1 cellular context compared by ENCODE assay signal in the genomic region with DNA sequence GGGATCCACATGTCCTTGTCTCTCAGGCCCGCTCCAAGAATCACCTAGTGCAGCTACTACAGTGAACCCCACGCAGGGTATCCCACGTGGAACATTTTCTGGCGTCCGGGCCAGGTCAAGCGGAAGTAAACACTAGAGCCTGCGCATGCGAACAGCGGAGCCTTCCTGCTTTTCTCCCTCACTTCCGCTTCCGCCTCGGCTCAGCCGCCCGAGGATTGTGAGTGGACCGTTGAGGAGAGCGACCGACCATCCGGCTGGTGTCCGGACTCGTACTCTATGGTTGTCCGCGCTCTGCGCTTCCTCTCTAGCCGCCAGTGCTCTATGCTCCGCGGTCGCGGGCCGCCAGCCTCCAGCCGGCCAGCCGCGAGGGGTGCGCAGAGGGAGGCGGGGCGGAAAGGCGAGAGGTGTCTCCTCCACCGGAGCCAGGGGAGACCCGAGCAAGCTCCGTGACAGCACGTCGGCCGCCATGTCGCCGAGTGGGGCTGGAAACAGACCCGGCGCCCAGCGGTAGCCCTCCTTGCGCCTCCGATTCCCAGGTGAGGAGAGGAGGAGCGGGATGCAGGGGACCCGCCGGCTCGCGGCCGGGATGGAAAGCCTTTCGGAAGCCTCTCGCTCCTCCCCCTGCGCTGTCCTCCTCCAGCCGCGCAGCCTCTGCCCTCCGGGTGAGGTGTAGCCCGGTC.
A peak's percentile ranks its signal among the peaks of the same experiment; 100 is the strongest.
TF ChIP-seq lines count a peak whose summit lies in the region.

A gene with protein sequence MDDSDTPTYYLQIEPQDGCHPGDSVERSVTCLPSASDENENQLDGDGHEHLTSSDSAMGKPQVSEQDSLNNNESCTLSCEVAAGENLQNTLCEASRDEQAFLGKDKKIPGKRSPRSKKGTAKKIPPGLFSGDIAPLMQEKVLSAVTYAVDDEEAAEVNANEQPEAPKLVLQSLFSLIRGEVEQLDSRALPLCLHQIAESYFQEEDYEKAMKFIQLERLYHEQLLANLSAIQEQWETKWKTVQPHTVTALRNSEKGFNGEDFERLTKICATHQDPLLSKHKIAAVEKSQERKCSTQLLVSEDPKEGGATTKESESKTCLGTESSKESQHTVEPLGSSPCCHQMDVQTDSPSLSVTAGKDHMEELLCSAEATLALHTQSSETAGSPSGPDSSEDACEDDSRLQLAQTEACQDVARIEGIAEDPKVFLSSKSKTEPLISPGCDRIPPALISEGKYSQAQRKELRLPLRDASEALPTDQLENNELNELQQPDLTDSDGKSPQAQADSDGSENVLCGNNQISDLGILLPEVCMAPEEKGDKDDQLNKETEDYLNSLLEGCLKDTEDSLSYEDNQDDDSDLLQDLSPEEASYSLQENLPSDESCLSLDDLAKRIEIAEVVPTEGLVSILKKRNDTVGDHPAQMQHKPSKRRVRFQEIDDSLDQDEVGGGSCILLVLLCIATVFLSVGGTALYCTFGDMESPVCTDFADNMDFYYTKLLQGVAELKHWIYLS (plus strand): TSS at position 329 of the 680 bp plus-strand sequence. CDS start 25,107 bp downstream, outside the sequence.
A gene with protein sequence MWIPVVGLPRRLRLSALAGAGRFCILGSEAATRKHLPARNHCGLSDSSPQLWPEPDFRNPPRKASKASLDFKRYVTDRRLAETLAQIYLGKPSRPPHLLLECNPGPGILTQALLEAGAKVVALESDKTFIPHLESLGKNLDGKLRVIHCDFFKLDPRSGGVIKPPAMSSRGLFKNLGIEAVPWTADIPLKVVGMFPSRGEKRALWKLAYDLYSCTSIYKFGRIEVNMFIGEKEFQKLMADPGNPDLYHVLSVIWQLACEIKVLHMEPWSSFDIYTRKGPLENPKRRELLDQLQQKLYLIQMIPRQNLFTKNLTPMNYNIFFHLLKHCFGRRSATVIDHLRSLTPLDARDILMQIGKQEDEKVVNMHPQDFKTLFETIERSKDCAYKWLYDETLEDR (minus strand): TSS at position 134 of the 680 bp plus-strand sequence. CDS start 123 bp downstream, at position 11.

TF ChIP-seq in K562, 482 proteins besides CTCF, POLR2A, EP300 and RAD21 (continued from another document and continues in another):
- TF ChIP-seq, protein P1, sequence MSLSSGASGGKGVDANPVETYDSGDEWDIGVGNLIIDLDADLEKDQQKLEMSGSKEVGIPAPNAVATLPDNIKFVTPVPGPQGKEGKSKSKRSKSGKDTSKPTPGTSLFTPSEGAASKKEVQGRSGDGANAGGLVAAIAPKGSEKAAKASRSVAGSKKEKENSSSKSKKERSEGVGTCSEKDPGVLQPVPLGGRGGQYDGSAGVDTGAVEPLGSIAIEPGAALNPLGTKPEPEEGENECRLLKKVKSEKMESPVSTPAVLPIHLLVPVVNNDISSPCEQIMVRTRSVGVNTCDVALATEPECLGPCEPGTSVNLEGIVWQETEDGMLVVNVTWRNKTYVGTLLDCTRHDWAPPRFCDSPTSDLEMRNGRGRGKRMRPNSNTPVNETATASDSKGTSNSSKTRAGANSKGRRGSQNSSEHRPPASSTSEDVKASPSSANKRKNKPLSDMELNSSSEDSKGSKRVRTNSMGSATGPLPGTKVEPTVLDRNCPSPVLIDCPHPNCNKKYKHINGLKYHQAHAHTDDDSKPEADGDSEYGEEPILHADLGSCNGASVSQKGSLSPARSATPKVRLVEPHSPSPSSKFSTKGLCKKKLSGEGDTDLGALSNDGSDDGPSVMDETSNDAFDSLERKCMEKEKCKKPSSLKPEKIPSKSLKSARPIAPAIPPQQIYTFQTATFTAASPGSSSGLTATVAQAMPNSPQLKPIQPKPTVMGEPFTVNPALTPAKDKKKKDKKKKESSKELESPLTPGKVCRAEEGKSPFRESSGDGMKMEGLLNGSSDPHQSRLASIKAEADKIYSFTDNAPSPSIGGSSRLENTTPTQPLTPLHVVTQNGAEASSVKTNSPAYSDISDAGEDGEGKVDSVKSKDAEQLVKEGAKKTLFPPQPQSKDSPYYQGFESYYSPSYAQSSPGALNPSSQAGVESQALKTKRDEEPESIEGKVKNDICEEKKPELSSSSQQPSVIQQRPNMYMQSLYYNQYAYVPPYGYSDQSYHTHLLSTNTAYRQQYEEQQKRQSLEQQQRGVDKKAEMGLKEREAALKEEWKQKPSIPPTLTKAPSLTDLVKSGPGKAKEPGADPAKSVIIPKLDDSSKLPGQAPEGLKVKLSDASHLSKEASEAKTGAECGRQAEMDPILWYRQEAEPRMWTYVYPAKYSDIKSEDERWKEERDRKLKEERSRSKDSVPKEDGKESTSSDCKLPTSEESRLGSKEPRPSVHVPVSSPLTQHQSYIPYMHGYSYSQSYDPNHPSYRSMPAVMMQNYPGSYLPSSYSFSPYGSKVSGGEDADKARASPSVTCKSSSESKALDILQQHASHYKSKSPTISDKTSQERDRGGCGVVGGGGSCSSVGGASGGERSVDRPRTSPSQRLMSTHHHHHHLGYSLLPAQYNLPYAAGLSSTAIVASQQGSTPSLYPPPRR (CRISPR knock-in tag; IDR thresholded peaks at IDR 0.05; ENCODE audit: borderline replicate concordance) = peak; percentile 72; the same call in 1 of the 2 replicates
- TF ChIP-seq, protein P2, sequence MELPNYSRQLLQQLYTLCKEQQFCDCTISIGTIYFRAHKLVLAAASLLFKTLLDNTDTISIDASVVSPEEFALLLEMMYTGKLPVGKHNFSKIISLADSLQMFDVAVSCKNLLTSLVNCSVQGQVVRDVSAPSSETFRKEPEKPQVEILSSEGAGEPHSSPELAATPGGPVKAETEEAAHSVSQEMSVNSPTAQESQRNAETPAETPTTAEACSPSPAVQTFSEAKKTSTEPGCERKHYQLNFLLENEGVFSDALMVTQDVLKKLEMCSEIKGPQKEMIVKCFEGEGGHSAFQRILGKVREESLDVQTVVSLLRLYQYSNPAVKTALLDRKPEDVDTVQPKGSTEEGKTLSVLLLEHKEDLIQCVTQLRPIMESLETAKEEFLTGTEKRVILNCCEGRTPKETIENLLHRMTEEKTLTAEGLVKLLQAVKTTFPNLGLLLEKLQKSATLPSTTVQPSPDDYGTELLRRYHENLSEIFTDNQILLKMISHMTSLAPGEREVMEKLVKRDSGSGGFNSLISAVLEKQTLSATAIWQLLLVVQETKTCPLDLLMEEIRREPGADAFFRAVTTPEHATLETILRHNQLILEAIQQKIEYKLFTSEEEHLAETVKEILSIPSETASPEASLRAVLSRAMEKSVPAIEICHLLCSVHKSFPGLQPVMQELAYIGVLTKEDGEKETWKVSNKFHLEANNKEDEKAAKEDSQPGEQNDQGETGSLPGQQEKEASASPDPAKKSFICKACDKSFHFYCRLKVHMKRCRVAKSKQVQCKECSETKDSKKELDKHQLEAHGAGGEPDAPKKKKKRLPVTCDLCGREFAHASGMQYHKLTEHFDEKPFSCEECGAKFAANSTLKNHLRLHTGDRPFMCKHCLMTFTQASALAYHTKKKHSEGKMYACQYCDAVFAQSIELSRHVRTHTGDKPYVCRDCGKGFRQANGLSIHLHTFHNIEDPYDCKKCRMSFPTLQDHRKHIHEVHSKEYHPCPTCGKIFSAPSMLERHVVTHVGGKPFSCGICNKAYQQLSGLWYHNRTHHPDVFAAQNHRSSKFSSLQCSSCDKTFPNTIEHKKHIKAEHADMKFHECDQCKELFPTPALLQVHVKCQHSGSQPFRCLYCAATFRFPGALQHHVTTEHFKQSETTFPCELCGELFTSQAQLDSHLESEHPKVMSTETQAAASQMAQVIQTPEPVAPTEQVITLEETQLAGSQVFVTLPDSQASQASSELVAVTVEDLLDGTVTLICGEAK (IDR thresholded peaks at IDR 0.05) = peak; percentile 98
- TF ChIP-seq, protein P2 (CRISPR knock-in tag; IDR thresholded peaks at IDR 0.05) = no peak
- no peak for TF ChIP-seq ZNF699 (CRISPR knock-in tag; IDR thresholded peaks at IDR 0.05; ENCODE audit: insufficient replicate concordance)
- peak; percentile 60 for TF ChIP-seq POLR2B (IDR thresholded peaks at IDR 0.05; ENCODE audit: low read depth, partially characterized antibody)
- TF ChIP-seq HDAC6 (IDR thresholded peaks at IDR 0.05; ENCODE audit: low read depth, low read length) = no peak
- no peak for TF ChIP-seq ZNF780A (CRISPR knock-in tag; IDR thresholded peaks at IDR 0.05)
- no peak for TF ChIP-seq FOXA1 (IDR thresholded peaks at IDR 0.05; ENCODE audit: borderline replicate concordance)
- TF ChIP-seq ZNF121 (CRISPR knock-in tag; conservative IDR thresholded peaks at IDR 0.05) = no peak
- peak; percentile 60; the same call in 1 of the 2 replicates for TF ChIP-seq E2F3 (CRISPR knock-in tag; IDR thresholded peaks at IDR 0.05)
- TF ChIP-seq, protein P3, sequence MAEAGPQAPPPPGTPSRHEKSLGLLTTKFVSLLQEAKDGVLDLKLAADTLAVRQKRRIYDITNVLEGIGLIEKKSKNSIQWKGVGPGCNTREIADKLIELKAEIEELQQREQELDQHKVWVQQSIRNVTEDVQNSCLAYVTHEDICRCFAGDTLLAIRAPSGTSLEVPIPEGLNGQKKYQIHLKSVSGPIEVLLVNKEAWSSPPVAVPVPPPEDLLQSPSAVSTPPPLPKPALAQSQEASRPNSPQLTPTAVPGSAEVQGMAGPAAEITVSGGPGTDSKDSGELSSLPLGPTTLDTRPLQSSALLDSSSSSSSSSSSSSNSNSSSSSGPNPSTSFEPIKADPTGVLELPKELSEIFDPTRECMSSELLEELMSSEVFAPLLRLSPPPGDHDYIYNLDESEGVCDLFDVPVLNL (CRISPR knock-in tag; IDR thresholded peaks at IDR 0.05; ENCODE audit: low read depth) = peak; percentile 73
- TF ChIP-seq ILK (tag; IDR thresholded peaks at IDR 0.05; ENCODE audit: borderline replicate concordance, low read depth) = no peak
- no peak; the same call in 1 of the 2 replicates for TF ChIP-seq TEAD4 (IDR thresholded peaks at IDR 0.05; ENCODE audit: low read length)
- no peak for TF ChIP-seq TEAD4 (CRISPR knock-in tag; IDR thresholded peaks at IDR 0.05; ENCODE audit: borderline replicate concordance)
- 0 out of 2 replicates have a peak, but pooled peaks have one; percentile 61 for TF ChIP-seq ELF4 (CRISPR knock-in tag; IDR thresholded peaks at IDR 0.05)
- TF ChIP-seq, protein P4, sequence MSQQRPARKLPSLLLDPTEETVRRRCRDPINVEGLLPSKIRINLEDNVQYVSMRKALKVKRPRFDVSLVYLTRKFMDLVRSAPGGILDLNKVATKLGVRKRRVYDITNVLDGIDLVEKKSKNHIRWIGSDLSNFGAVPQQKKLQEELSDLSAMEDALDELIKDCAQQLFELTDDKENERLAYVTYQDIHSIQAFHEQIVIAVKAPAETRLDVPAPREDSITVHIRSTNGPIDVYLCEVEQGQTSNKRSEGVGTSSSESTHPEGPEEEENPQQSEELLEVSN (IDR thresholded peaks at IDR 0.05; ENCODE audit: borderline replicate concordance in 1 of 2, extremely low read depth in 1 of 2, insufficient read depth in 1 of 2, insufficient read length in 1 of 2, low read depth in 1 of 2, low read length in 1 of 2, poor library complexity in 1 of 2, severe bottlenecking in 1 of 2) = peak in 1 of 2 experiments; percentile 45
- TF ChIP-seq, protein P5, sequence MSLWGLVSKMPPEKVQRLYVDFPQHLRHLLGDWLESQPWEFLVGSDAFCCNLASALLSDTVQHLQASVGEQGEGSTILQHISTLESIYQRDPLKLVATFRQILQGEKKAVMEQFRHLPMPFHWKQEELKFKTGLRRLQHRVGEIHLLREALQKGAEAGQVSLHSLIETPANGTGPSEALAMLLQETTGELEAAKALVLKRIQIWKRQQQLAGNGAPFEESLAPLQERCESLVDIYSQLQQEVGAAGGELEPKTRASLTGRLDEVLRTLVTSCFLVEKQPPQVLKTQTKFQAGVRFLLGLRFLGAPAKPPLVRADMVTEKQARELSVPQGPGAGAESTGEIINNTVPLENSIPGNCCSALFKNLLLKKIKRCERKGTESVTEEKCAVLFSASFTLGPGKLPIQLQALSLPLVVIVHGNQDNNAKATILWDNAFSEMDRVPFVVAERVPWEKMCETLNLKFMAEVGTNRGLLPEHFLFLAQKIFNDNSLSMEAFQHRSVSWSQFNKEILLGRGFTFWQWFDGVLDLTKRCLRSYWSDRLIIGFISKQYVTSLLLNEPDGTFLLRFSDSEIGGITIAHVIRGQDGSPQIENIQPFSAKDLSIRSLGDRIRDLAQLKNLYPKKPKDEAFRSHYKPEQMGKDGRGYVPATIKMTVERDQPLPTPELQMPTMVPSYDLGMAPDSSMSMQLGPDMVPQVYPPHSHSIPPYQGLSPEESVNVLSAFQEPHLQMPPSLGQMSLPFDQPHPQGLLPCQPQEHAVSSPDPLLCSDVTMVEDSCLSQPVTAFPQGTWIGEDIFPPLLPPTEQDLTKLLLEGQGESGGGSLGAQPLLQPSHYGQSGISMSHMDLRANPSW (CRISPR knock-in tag; IDR thresholded peaks at IDR 0.05) = peak; percentile 97; the same call in 1 of the 2 replicates
- no peak; the same call in 1 of the 2 replicates for TF ChIP-seq DMBX1 (CRISPR knock-in tag; IDR thresholded peaks at IDR 0.05; ENCODE audit: borderline replicate concordance)
- peak; percentile 55; the same call in 1 of the 2 replicates for TF ChIP-seq DIDO1 (tag; IDR thresholded peaks at IDR 0.05; ENCODE audit: low read depth)
- no peak for TF ChIP-seq GABPB2 (CRISPR knock-in tag; conservative IDR thresholded peaks at IDR 0.05)
- peak; percentile 83; the same call in 1 of the 2 replicates for TF ChIP-seq ZBTB7A (IDR thresholded peaks at IDR 0.05; ENCODE audit: borderline replicate concordance, control insufficient read depth, low read depth, low read length)
- no peak; the same call in 1 of the 2 replicates for TF ChIP-seq NR1H2 (CRISPR knock-in tag; IDR thresholded peaks at IDR 0.05)
- TF ChIP-seq ZNF133 (CRISPR knock-in tag; IDR thresholded peaks at IDR 0.05) = no peak
- peak; percentile 40; the same call in 1 of the 2 replicates for TF ChIP-seq ZFX (CRISPR knock-in tag; IDR thresholded peaks at IDR 0.05)
- peak; percentile 64 for TF ChIP-seq POLR2AphosphoS5 (IDR thresholded peaks at IDR 0.05; ENCODE audit: control insufficient read depth, insufficient read depth, low read depth, low read length)
- 0 out of 2 replicates have a peak, but pooled peaks have one; percentile 48 for TF ChIP-seq TOE1 (IDR thresholded peaks at IDR 0.05; ENCODE audit: borderline replicate concordance)
- TF ChIP-seq TOE1 (CRISPR knock-in tag; IDR thresholded peaks at IDR 0.05; ENCODE audit: borderline replicate concordance, low read depth) = 0 out of 2 replicates have a peak, but pooled peaks have one; percentile 87
- peak; percentile 20; the same call in 1 of the 2 replicates for TF ChIP-seq TCF3 (CRISPR knock-in tag; IDR thresholded peaks at IDR 0.05)
